Comparison of ENCODE assay signal across 1 cellular context in genomic region chr22:41574847-41575381, GRCh38.
TF ChIP-seq lines count a peak whose summit lies in the region.

No MANE protein-coding gene starts in this region.

TF ChIP-seq in K562, 482 proteins besides CTCF, POLR2A, EP300 and RAD21:
- TF ChIP-seq ZMIZ1 (IDR thresholded peaks at IDR 0.05; ENCODE audit: low read depth in 2 of 2, low read length in 2 of 2) (no peak), ZNF134 (CRISPR knock-in tag; conservative IDR thresholded peaks at IDR 0.05) (no peak), GTF2A2 (tag; IDR thresholded peaks at IDR 0.05) (no peak), RBFOX2 (IDR thresholded peaks at IDR 0.05; ENCODE audit: low read depth, low read length) (peak; percentile 37), ZNF76 (CRISPR knock-in tag; IDR thresholded peaks at IDR 0.05; ENCODE audit: borderline replicate concordance) (no peak), ARHGAP35 (IDR thresholded peaks at IDR 0.05; ENCODE audit: partially characterized antibody) (no peak), NFIC (IDR thresholded peaks at IDR 0.05) (peak; percentile 83), RBM22 (IDR thresholded peaks at IDR 0.05; ENCODE audit: low read depth, low read length, poor library complexity, severe bottlenecking) (peak; percentile 34), ETS2 (tag; IDR thresholded peaks at IDR 0.05; ENCODE audit: borderline replicate concordance, poor library complexity, severe bottlenecking) (no peak), POLR2G (IDR thresholded peaks at IDR 0.05; ENCODE audit: low read depth, low read length) (peak; percentile 59), USF1 (CRISPR knock-in tag; IDR thresholded peaks at IDR 0.05) (no peak), CREB5 (CRISPR knock-in tag; IDR thresholded peaks at IDR 0.05) (no peak), SMARCC2 (IDR thresholded peaks at IDR 0.05; ENCODE audit: low read depth) (no peak), MAFG (tag; conservative IDR thresholded peaks at IDR 0.05) (no peak), NFE2L1 (tag; IDR thresholded peaks at IDR 0.05; ENCODE audit: borderline replicate concordance, low read depth) (no peak), SAFB (IDR thresholded peaks at IDR 0.05; ENCODE audit: borderline replicate concordance, low read depth, low read length) (no peak), CCNT2 (IDR thresholded peaks at IDR 0.05; ENCODE audit: borderline replicate concordance, extremely low read depth, insufficient read length, low read depth, low read length) (no peak), ZNF766 (CRISPR knock-in tag; conservative IDR thresholded peaks at IDR 0.05) (no peak)
